ENCODE assay signal across 8 cellular contexts in genomic region chr18:54149078-54149697, GRCh38.
DNase-seq lines count a peak whose midpoint lies in the region; ATAC-seq, FAIRE-seq and TF ChIP-seq lines count a peak whose summit lies in the region.

No MANE protein-coding gene starts in this region.

- H3K79me2 ChIP-seq in keratinocyte (ENCODE audit: control insufficient read depth, insufficient read depth, low read length), result no peaks in the 10 kb centered on the region

- peak overlapping the region; percentile 96 for H3K27ac ChIP-seq in keratinocyte (ENCODE audit: control insufficient read depth, insufficient read depth, low read length)
- H3K27ac ChIP-seq in colonic mucosa, result no peak overlapping the region

- H3K9ac ChIP-seq in keratinocyte (ENCODE audit: control insufficient read depth, extremely low read depth, insufficient read depth, low read length) (peak overlapping the region; percentile 69), colonic mucosa (ENCODE audit: low read depth in 2 of 2, low read length in 2 of 2) (no peak overlapping the region)

- H3K4me3 ChIP-seq in keratinocyte (ENCODE audit: control insufficient read depth in 2 of 3, extremely low read depth in 1 of 3, insufficient read depth in 2 of 3, low read depth in 1 of 3, low read length in 3 of 3), result peak overlapping the region in 2 of 3 experiments; percentile 52 to 58
- no peak overlapping the region for H3K4me3 ChIP-seq in colonic mucosa

- peak; percentile 45 for ATAC-seq in GM21381 (IDR thresholded peaks at IDR 0.05; ENCODE audit: unreplicated experiment)
- ATAC-seq in stimulated activated naive CD8-positive, alpha-beta T cell treated with anti-CD3 and anti-CD28 coated beads, Interleukin-15, Interleukin-2, amounts not matched to agents 100 U/mL and 50 U/mL, for 24 hours, result peak; percentile 90

- H3K9me3 ChIP-seq in keratinocyte (ENCODE audit: control insufficient read depth, low read depth, low read length), result no peaks in the 10 kb centered on the region
- H3K9me3 ChIP-seq in colonic mucosa, result no peaks in the 10 kb centered on the region

- DNase-seq in COLO829 (ENCODE audit: low spot score) (peak; percentile 91), HPDE6-E6E7 (ENCODE audit: extremely low spot score) (peak; percentile 73), keratinocyte (ENCODE audit: low read depth, low spot score) (peak; percentile 66), NCI-H1092 (lab: John Stamatoyannopoulos, UW) (no peak), colonic mucosa (no peak)
- DNase-seq in activated naive CD4-positive, alpha-beta T cell treated with Interleukin-2 at 50 U/mL for 16 hours, result peak; percentile 73
- peak; percentile 59 for DNase-seq in stimulated activated naive CD8-positive, alpha-beta T cell treated with anti-CD3 and anti-CD28 coated beads, Interleukin-15, Interleukin-2, amounts not matched to agents 100 U/mL and 50 U/mL, for 24 hours

- dilution Hi-C loops in keratinocyte (cut with MboI; ENCODE audit: extremely low pct_ligation_motif_present, low sequenced_read_pairs), result no loop called here

- H4K20me1 ChIP-seq in keratinocyte (ENCODE audit: control insufficient read depth, extremely low read depth, insufficient read depth, low read length), result no peaks in the 10 kb centered on the region

- TF ChIP-seq CTCF in keratinocyte (optimal IDR thresholded peaks at IDR 0.05 in 1 of 3, IDR thresholded peaks at IDR 0.05 in 1 of 3, conservative IDR thresholded peaks at IDR 0.05 in 1 of 3; ENCODE audit: extremely low read depth in 1 of 3, insufficient read depth in 2 of 3, low read length in 3 of 3), result no peak
- TF ChIP-seq CTCF in colonic mucosa (IDR thresholded peaks at IDR 0.05), result no peak

- peak overlapping the region; percentile 91 for H3K4me2 ChIP-seq in keratinocyte (ENCODE audit: control insufficient read depth, extremely low read depth, insufficient read depth, low read depth, low read length)

- no peaks in the 10 kb centered on the region for H3K9me1 ChIP-seq in keratinocyte (ENCODE audit: control insufficient read depth, extremely low read depth, insufficient read depth, low read length)

- peak; percentile 92 for FAIRE-seq in keratinocyte (lab: Jason Lieb, UNC)

- H3K36me3 ChIP-seq in keratinocyte (ENCODE audit: control insufficient read depth in 2 of 2, extremely low read depth in 1 of 2, insufficient read depth in 2 of 2, low read length in 2 of 2), result peaks cover 2 to 5% of the 10 kb centered on the region in 2 experiments
- no peaks in the 10 kb centered on the region for H3K36me3 ChIP-seq in colonic mucosa

- intact Hi-C loops in colonic mucosa (cut with DNase I), result no loop called here

- peak overlapping the region; percentile 52 for H2AFZ ChIP-seq in keratinocyte (ENCODE audit: control insufficient read depth, low read length)

- H3K27me3 ChIP-seq in keratinocyte (ENCODE audit: control insufficient read depth, extremely low read depth, insufficient read depth, low read length) (no peaks in the 10 kb centered on the region), colonic mucosa (no peaks in the 10 kb centered on the region)

- H3K4me1 ChIP-seq in keratinocyte (ENCODE audit: control insufficient read depth, extremely low read depth, insufficient read depth, low read length) (peaks cover 45% of the 10 kb centered on the region), colonic mucosa (no peaks in the 10 kb centered on the region)

Comparison
In these comparisons a context has a peak if more than half of its experiments do, and no peak if none do; other contexts are left out.
1. DNase-seq: peak in COLO829 (single experiment), HPDE6-E6E7 (single experiment), activated naive CD4-positive, alpha-beta T cell treated with Interleukin-2 at 50 U/mL for 16 hours (single experiment), keratinocyte (single experiment) and stimulated activated naive CD8-positive, alpha-beta T cell treated with anti-CD3 and anti-CD28 coated beads, Interleukin-15, Interleukin-2, amounts not matched to agents 100 U/mL and 50 U/mL, for 24 hours (single experiment); none in NCI-H1092 (single experiment) and colonic mucosa (single experiment).